ENCODE assay signal across 14 cellular contexts in the genomic region with DNA sequence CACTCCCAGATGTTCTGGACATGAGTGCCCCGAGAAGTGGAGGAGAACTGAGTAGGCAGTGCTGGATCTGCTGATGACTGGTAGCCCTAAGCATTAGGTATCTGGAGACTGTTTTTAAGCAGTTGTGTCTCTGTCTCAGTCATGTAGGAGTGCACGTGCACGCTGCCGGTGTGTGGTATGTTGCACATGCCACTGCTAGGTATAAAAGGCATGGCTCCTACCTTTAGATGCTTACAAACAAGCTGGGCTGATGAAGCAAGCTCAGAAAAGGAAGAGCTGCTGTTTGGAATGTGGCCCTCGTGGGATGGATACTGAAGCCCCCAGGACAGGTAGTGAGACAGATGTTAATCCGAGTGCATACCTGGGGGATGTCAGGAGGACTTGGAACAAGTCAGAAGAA. TPM values are rescaled to one million over a fixed set of nuclear protein-coding genes. Genes with fewer than 3 reads are reported as not detected.
DNase-seq lines count a peak whose midpoint lies in the region; ATAC-seq and TF ChIP-seq lines count a peak whose summit lies in the region.
"Had no signal": no experiment of that assay in that cellular context is flagged by ENCODE, and none has a peak within 500 bp of the region (broad histone marks: within the 10 kb centered on the region; RNA-seq: fewer than 3 reads in every experiment).

No MANE protein-coding gene starts in this region.

- peak overlapping the region; percentile 34 for H2AK9ac ChIP-seq in IMR-90 (replicated peaks; ENCODE audit: low read depth, low read length, poor library complexity)

- peaks cover 0 to 92% (median 16%) of the 10 kb centered on the region in 11 experiments; a peak in 13 of 22 replicates for H4K20me1 ChIP-seq in BLaER1 treated with 17β-estradiol and CSF1 and Interleukin-3, amounts not matched to agents 10 nM and 100 nM
- peaks cover 5% of the 10 kb centered on the region; the same call in 1 of the 2 replicates for H4K20me1 ChIP-seq in IMR-90 (ENCODE audit: insufficient read depth, low read length)

- H4K5ac ChIP-seq in IMR-90 (ENCODE audit: low read depth, low read length): no peak overlapping the region

- H3K18ac ChIP-seq in IMR-90 (ENCODE audit: low read depth, low read length): no peak overlapping the region

- H3K4me1 ChIP-seq in BLaER1 treated with 17β-estradiol and CSF1 and Interleukin-3, amounts not matched to agents 10 nM and 100 nM: peaks cover 8 to 28% (median 21%) of the 10 kb centered on the region in 10 experiments; a peak in 18 of 20 replicates
- H3K4me1 ChIP-seq in IMR-90 (ENCODE audit: control insufficient read depth, insufficient read depth, low read length) (peaks cover 11% of the 10 kb centered on the region), neutrophil (ENCODE audit: control insufficient read depth in 1 of 2, insufficient read depth in 1 of 2, low read depth in 1 of 2, low read length in 1 of 2) (peaks cover 36 to 53% of the 10 kb centered on the region in 2 experiments), vagina (no peaks in the 10 kb centered on the region)

- intact Hi-C loops in IMR-90 (cut with micrococcal nuclease): no loop called here
- intact Hi-C loops in vagina (cut with DNase I): no loop called here

- H3K4me3 ChIP-seq in BLaER1 treated with 17β-estradiol and CSF1 and Interleukin-3, amounts not matched to agents 10 nM and 100 nM: no peak overlapping the region
- H3K4me3 ChIP-seq in IMR-90 (ENCODE audit: insufficient read depth, low read depth, low read length) (no peak overlapping the region), neutrophil (ENCODE audit: low read depth in 1 of 2, low read length in 1 of 2) (no peak overlapping the region), vagina (no peak overlapping the region)
- H3K4me3 ChIP-seq: BLaER1, GM23248 had no signal

- H2AK5ac ChIP-seq in IMR-90 (ENCODE audit: low read depth, low read length): no peak overlapping the region

- TF ChIP-seq RAD21 in IMR-90 (IDR thresholded peaks at IDR 0.05; ENCODE audit: low read length): no peak

- no peak overlapping the region for H3K56ac ChIP-seq in IMR-90 (ENCODE audit: extremely low read depth, insufficient read depth, low read length)

- POLR2A ChIA-PET in IMR-90 (lab: Charles Lee; ENCODE audit: unreplicated experiment): no interaction called here

- WGBS in IMR-90 (ENCODE audit: extremely low coverage in 2 of 2, insufficient read length in 1 of 2), 2 experiments: 98% methylated on average over 6 of the region's 6 CpGs; no CpG with 5 or more reads in 1 of the 2 experiments

- no peak overlapping the region for H2BK5ac ChIP-seq in IMR-90 (ENCODE audit: low read depth, low read length, poor library complexity, severe bottlenecking)

- no peak overlapping the region for H2BK20ac ChIP-seq in IMR-90 (ENCODE audit: low read depth, low read length)

- H3K9me3 ChIP-seq in BLaER1 treated with 17β-estradiol and CSF1 and Interleukin-3, amounts not matched to agents 10 nM and 100 nM (replicated peaks in 1 of 11): no peaks in the 10 kb centered on the region
- H3K9me3 ChIP-seq in IMR-90 (ENCODE audit: control insufficient read depth, insufficient read depth, low read length) (no peaks in the 10 kb centered on the region), neutrophil (no peaks in the 10 kb centered on the region), vagina (no peaks in the 10 kb centered on the region)
- H3K9me3 ChIP-seq: BLaER1 had no signal

- no peak overlapping the region for H4K8ac ChIP-seq in IMR-90 (ENCODE audit: low read depth in 2 of 2, low read length in 2 of 2)

- dilution Hi-C loops in IMR-90 (cut with HindIII; ENCODE audit: low sequenced_read_pairs, unreplicated experiment): no loop called here

- BruUV-seq in IMR-90 (replicated peaks; lab: Mats Ljungman, UMichigan): no TSS peak

- TF ChIP-seq CTCF in IMR-90 (conservative IDR thresholded peaks at IDR 0.05; ENCODE audit: low read depth, low read length) (no peak), neutrophil (IDR thresholded peaks at IDR 0.05) (no peak), vagina (IDR thresholded peaks at IDR 0.05) (no peak)

- CTCF ChIA-PET in IMR-90 (lab: Yijun Ruan, JAX): no interaction called here

- H3K14ac ChIP-seq in IMR-90 (replicated peaks; ENCODE audit: low read depth, low read length): no peak overlapping the region

- no peak overlapping the region for H2BK120ac ChIP-seq in IMR-90 (ENCODE audit: low read depth, low read length)

- TF ChIP-seq POLR2A in IMR-90 (IDR thresholded peaks at IDR 0.05; ENCODE audit: low read depth, low read length) (no peak), vagina (IDR thresholded peaks at IDR 0.05) (no peak)

- 0 out of 22 replicates have a peak overlapping the region, but pooled peaks of 2 of the 11 experiments have one; percentile 4 to 20 for H3K9ac ChIP-seq in BLaER1 treated with 17β-estradiol and CSF1 and Interleukin-3, amounts not matched to agents 10 nM and 100 nM
- H3K9ac ChIP-seq in IMR-90 (ENCODE audit: low read depth, low read length): no peak overlapping the region
- H3K9ac ChIP-seq: BLaER1, GM23248 had no signal

- H3K4ac ChIP-seq in IMR-90 (ENCODE audit: low read depth, low read length): no peak overlapping the region

- H3K79me1 ChIP-seq in IMR-90 (ENCODE audit: low read depth in 1 of 2, low read length in 2 of 2): peaks cover 3% of the 10 kb centered on the region in 2 experiments; a peak in 1 of 4 replicates

- H2BK15ac ChIP-seq in IMR-90 (ENCODE audit: low read depth, low read length): no peak overlapping the region

- in situ Hi-C loops in IMR-90 (cut with MboI; ENCODE audit: low sequenced_read_pairs): no loop called here

- DNase-seq in IMR-90: no peak
- DNase-seq in vagina (ENCODE audit: extremely low spot score in 2 of 2): peak; percentile 43 to 67
- DNase-seq in effector CD4-positive, alpha-beta T cell: no peak
- DNase-seq: 8988T; CD4-positive, CD25-positive, alpha-beta regulatory T cell; CD8-positive, alpha-beta memory T cell; COR-L47; GM23248; HCEC 1CT had no signal

- no peak overlapping the region for H2AFZ ChIP-seq in IMR-90 (replicated peaks; ENCODE audit: low read length, poor library complexity)
- H2AFZ ChIP-seq: GM23248 had no signal

- peak overlapping the region in 5 of 11 experiments; percentile 6 to 66 (median 38); a peak in 8 of 22 replicates for H3K27ac ChIP-seq in BLaER1 treated with 17β-estradiol and CSF1 and Interleukin-3, amounts not matched to agents 10 nM and 100 nM
- H3K27ac ChIP-seq in IMR-90 (ENCODE audit: insufficient read depth, low read length) (no peak overlapping the region), neutrophil (peak overlapping the region; percentile 69), vagina (no peak overlapping the region)
- H3K27ac ChIP-seq: BLaER1, GM23248 had no signal

- peaks cover 26% of the 10 kb centered on the region for H3K9me1 ChIP-seq in IMR-90 (ENCODE audit: insufficient read depth, low read length)

- peak overlapping the region in 6 of 11 experiments; percentile 1 to 47 (median 12); a peak in 8 of 22 replicates for H3K4me2 ChIP-seq in BLaER1 treated with 17β-estradiol and CSF1 and Interleukin-3, amounts not matched to agents 10 nM and 100 nM
- no peak overlapping the region for H3K4me2 ChIP-seq in IMR-90 (ENCODE audit: low read depth, low read length)
- H3K4me2 ChIP-seq: BLaER1 had no signal

- H3K27me3 ChIP-seq in BLaER1 treated with 17β-estradiol and CSF1 and Interleukin-3, amounts not matched to agents 10 nM and 100 nM: no peaks in the 10 kb centered on the region
- H3K27me3 ChIP-seq in IMR-90 (ENCODE audit: control insufficient read depth, insufficient read depth, low read length) (no peaks in the 10 kb centered on the region), neutrophil (no peaks in the 10 kb centered on the region), vagina (no peaks in the 10 kb centered on the region)
- H3K27me3 ChIP-seq: BLaER1 had no signal

- H3K36me3 ChIP-seq in BLaER1 treated with 17β-estradiol and CSF1 and Interleukin-3, amounts not matched to agents 10 nM and 100 nM: peaks cover 96 to 100% (median 98%) of the 10 kb centered on the region in 11 experiments
- H3K36me3 ChIP-seq in IMR-90 (ENCODE audit: control insufficient read depth, insufficient read depth, low read length) (peaks cover 80% of the 10 kb centered on the region), neutrophil (peaks cover 100% of the 10 kb centered on the region), vagina (peaks cover 0 to 1% of the 10 kb centered on the region in 2 donors)

- no peak overlapping the region for H3K23ac ChIP-seq in IMR-90 (ENCODE audit: low read depth, low read length)

- no peak for ATAC-seq in IMR-90 (ENCODE audit: low read depth)
- no peak for ATAC-seq in HG03521 (IDR thresholded peaks at IDR 0.05; ENCODE audit: unreplicated experiment)
- no peak for ATAC-seq in GM19463 (IDR thresholded peaks at IDR 0.05; ENCODE audit: unreplicated experiment)

- H4K91ac ChIP-seq in IMR-90 (ENCODE audit: insufficient read depth, low read depth, low read length): no peak overlapping the region

TF ChIP-seq in IMR-90, 13 proteins besides CTCF, POLR2A, EP300 and RAD21 (continues in another document):
- TF ChIP-seq BHLHE40 (IDR thresholded peaks at IDR 0.05; ENCODE audit: low read depth, low read length) (no peak), RFX5 (IDR thresholded peaks at IDR 0.05; ENCODE audit: low read depth, low read length) (no peak), SMC3 (IDR thresholded peaks at IDR 0.05; ENCODE audit: low read depth, low read length) (no peak), MAZ (IDR thresholded peaks at IDR 0.05; ENCODE audit: borderline replicate concordance, low read depth, low read length) (no peak), MAFK (IDR thresholded peaks at IDR 0.05; ENCODE audit: low read depth, low read length) (no peak), NFE2L2 (IDR thresholded peaks at IDR 0.05; ENCODE audit: low read depth, low read length) (no peak), FOS (IDR thresholded peaks at IDR 0.05; ENCODE audit: low read depth, low read length) (no peak), CHD1 (IDR thresholded peaks at IDR 0.05; ENCODE audit: low read depth, low read length) (no peak), CEBPB (IDR thresholded peaks at IDR 0.05; ENCODE audit: low read depth, low read length) (no peak), RCOR1 (IDR thresholded peaks at IDR 0.05; ENCODE audit: insufficient replicate concordance, low read length) (no peak)
- TF ChIP-seq, protein P1, sequence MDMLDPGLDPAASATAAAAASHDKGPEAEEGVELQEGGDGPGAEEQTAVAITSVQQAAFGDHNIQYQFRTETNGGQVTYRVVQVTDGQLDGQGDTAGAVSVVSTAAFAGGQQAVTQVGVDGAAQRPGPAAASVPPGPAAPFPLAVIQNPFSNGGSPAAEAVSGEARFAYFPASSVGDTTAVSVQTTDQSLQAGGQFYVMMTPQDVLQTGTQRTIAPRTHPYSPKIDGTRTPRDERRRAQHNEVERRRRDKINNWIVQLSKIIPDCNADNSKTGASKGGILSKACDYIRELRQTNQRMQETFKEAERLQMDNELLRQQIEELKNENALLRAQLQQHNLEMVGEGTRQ (IDR thresholded peaks at IDR 0.05; ENCODE audit: low read depth, low read length): no peak

RNA-seq across cellular contexts. Expression of a gene that starts 49.1 kb away (rescaled TPM):
- total RNA-seq in IMR-90 (2012; rRNA removed) (17.4 and 17.8 TPM in 2 replicates), vagina (5.4 TPM)
- polyA plus RNA-seq in IMR-90 (2012; rRNA removed): 18.7 and 20.9 TPM in 2 replicates
- 13.3 and 14.0 TPM in 2 replicates for polyA plus RNA-seq in IMR-90 (2012; cell fraction: cytosol; rRNA removed)
- polyA plus RNA-seq in IMR-90 (2012; cell fraction: nucleus; rRNA removed; ENCODE audit: low replicate concordance): 17.6 and 26.9 TPM in 2 replicates

Comparison
In these comparisons a context has a peak if more than half of its experiments do, and no peak if none do; other contexts are left out.
1. DNase-seq: peak in vagina (2 of 2); none in IMR-90 (single experiment) and effector CD4-positive, alpha-beta T cell (single experiment).